12 cellular contexts compared by ENCODE assay signal in the genomic region with DNA sequence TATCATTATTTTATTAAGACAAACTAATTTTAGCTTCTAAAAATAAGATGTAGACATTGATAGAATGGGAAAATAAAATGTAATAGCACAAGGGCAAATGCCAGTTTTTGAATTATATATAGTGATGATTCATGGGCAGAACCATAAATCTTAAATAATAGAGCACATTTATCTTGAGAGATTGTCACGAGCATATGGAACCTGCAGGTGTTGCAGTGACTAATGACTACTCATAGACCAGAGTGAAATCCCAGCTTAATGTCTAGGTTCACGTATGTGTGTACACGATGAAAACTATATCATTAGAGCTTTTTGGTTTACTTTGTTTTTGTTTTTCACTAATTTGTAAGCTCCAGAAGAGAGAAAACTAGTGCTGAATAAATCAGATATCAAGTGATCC.
DNase-seq lines count a peak whose midpoint lies in the region; ATAC-seq and TF ChIP-seq lines count a peak whose summit lies in the region.
"Had no signal": no experiment of that assay in that cellular context is flagged by ENCODE, and none has a peak within 500 bp of the region (broad histone marks: within the 10 kb centered on the region; RNA-seq: fewer than 3 reads in every experiment).

No MANE protein-coding gene starts in this region.

- peak; percentile 100 for ATAC-seq in foreskin keratinocyte
- no peak for ATAC-seq in HG03108 (IDR thresholded peaks at IDR 0.05; ENCODE audit: unreplicated experiment)
- no peak for ATAC-seq in GM21360 (IDR thresholded peaks at IDR 0.05; ENCODE audit: unreplicated experiment)
- ATAC-seq in HG03342 (IDR thresholded peaks at IDR 0.05; ENCODE audit: unreplicated experiment), result no peak
- ATAC-seq: activated CD8-positive, alpha-beta T cell treated with anti-CD3 and anti-CD28 coated beads for 36 hours had no signal

- TF ChIP-seq CTCF in foreskin keratinocyte (conservative IDR thresholded peaks at IDR 0.05), result no peak

- peaks cover 14% of the 10 kb centered on the region for H3K4me1 ChIP-seq in foreskin keratinocyte

- H3K27me3 ChIP-seq in foreskin keratinocyte, result no peaks in the 10 kb centered on the region

- H3K27ac ChIP-seq in foreskin keratinocyte, result peak overlapping the region; percentile 61

- DNase-seq in Daoy (ENCODE audit: low read depth), result peak; percentile 46
- DNase-seq in NCI-H146 treated with DMSO at 0.1 percent for 48 hours (lab: John Stamatoyannopoulos, UW; ENCODE audit: unreplicated experiment), result peak; percentile 75
- peak; percentile 50 for DNase-seq in NCI-H82 treated with DMSO at 0.1 percent for 48 hours (lab: John Stamatoyannopoulos, UW; ENCODE audit: unreplicated experiment)
- DNase-seq in foreskin keratinocyte, result peak; percentile 79 to 88
- no peak for DNase-seq in T-helper 1 cell
- DNase-seq: activated CD8-positive, alpha-beta T cell treated with anti-CD3 and anti-CD28 coated beads for 36 hours; activated naive CD4-positive, alpha-beta T cell treated with anti-CD3 and anti-CD28 coated beads for 36 hours; GDM1; OCI-M1 had no signal

Comparison
In these comparisons a context has a peak if more than half of its experiments do, and no peak if none do; other contexts are left out.
1. DNase-seq: peak in Daoy (single experiment), NCI-H146 treated with DMSO at 0.1 percent for 48 hours (single experiment), NCI-H82 treated with DMSO at 0.1 percent for 48 hours (single experiment) and foreskin keratinocyte (2 of 2); none in T-helper 1 cell (0 of 5).